In genomic region chr1:153617677-153618076, GRCh38 we compare ENCODE assay signal across 9 cellular contexts. TPM values are rescaled to one million over a fixed set of nuclear protein-coding genes. Genes with fewer than 3 reads are reported as not detected.
DNase-seq lines count a peak whose midpoint lies in the region; ATAC-seq, FAIRE-seq and TF ChIP-seq lines count a peak whose summit lies in the region.
"Had no signal": no experiment of that assay in that cellular context is flagged by ENCODE, and none has a peak within 500 bp of the region (broad histone marks: within the 10 kb centered on the region; RNA-seq: fewer than 3 reads in every experiment).

No MANE protein-coding gene starts in this region.

- H3K79me2 ChIP-seq in GM12878 (ENCODE audit: control insufficient read depth, insufficient read depth, low read length): no peaks in the 10 kb centered on the region

- no peaks in the 10 kb centered on the region for H4K20me1 ChIP-seq in GM12878 (ENCODE audit: control insufficient read depth, insufficient read depth)

- no peak overlapping the region for H3K9ac ChIP-seq in GM12878 (ENCODE audit: control insufficient read depth, insufficient read depth, low read length)

- POLR2A ChIA-PET in GM12878 (lab: Charles Lee): interaction anchor here (1.3 kb wide), 1 partner anchor 16 kb away, joined by 5 read pairs; the partner anchor contains the start of gene CHTOP

- H3K4me3 ChIP-seq in GM12878: no peak overlapping the region
- H3K4me3 ChIP-seq: cardiac muscle cell had no signal

- no peaks in the 10 kb centered on the region for H3K9me3 ChIP-seq in GM12878 (replicated peaks; ENCODE audit: control insufficient read depth, insufficient read depth, low read length)

- H3K4me1 Mint-ChIP-seq in memory B cell: no peaks in the 10 kb centered on the region

- TF ChIP-seq EP300 in GM12878 (IDR thresholded peaks at IDR 0.05; ENCODE audit: borderline replicate concordance in 1 of 2, control insufficient read depth in 1 of 2, low read depth in 2 of 2, low read length in 2 of 2): no peak

- no peaks in the 10 kb centered on the region for H3K27me3 Mint-ChIP-seq in memory B cell

- H3K4me2 ChIP-seq in GM12878 (ENCODE audit: control insufficient read depth, insufficient read depth): no peak overlapping the region

- H3K9me3 Mint-ChIP-seq in memory B cell: no peaks in the 10 kb centered on the region

- FAIRE-seq in GM12878 (lab: Jason Lieb, UNC): no peak

- H3K4me3 Mint-ChIP-seq in memory B cell: no peak overlapping the region

- SMC1A ChIA-PET in GM12878 (lab: Charles Lee; ENCODE audit: uncharacterized antibody, unreplicated experiment): interaction anchor here (0.8 to 5.0 kb wide), 9 partner anchors 11 to 107 kb away, joined by 4 to 36 read pairs (median 10); partner anchors contain the start of gene S100A1

- no peak for TF ChIP-seq POLR2A in GM12878 (IDR thresholded peaks at IDR 0.05; ENCODE audit: low read depth, low read length)
- no peak for TF ChIP-seq POLR2A in GM18505 (IDR thresholded peaks at IDR 0.05; ENCODE audit: borderline replicate concordance, extremely low read depth, insufficient read depth, insufficient read length)

- peak; percentile 36; the same call in 1 of the 2 replicates for TF ChIP-seq RAD21 in GM12878 (IDR thresholded peaks at IDR 0.05; ENCODE audit: insufficient read depth, low read depth, low read length)

- DNase-seq in activated gamma-delta T cell treated with Interleukin-2 at 50 U/mL for 16 hours (peak; percentile 77), activated gamma-delta T cell (lab: John Stamatoyannopoulos, UW) (no peak), RKO (ENCODE audit: low spot score) (peak; percentile 85), GM12878 (ENCODE audit: low read depth, low spot score) (no peak), memory B cell (ENCODE audit: low spot score in 2 of 2) (peak; percentile 58)

- TF ChIP-seq CTCF in GM12878 (IDR thresholded peaks at IDR 0.05 in 2 of 3, conservative IDR thresholded peaks at IDR 0.05 in 1 of 3; ENCODE audit: control insufficient read depth in 2 of 3, extremely low read depth in 1 of 3, insufficient read depth in 1 of 3, low read depth in 3 of 3, low read length in 3 of 3): peak; percentile 49 to 69 (median 57)

- H3K27me3 ChIP-seq in GM12878 (replicated peaks in 1 of 2; ENCODE audit: control insufficient read depth in 2 of 2, insufficient read depth in 2 of 2, low read length in 1 of 2): no peaks in the 10 kb centered on the region
- H3K27me3 ChIP-seq: cardiac muscle cell had no signal

- no peaks in the 10 kb centered on the region for H3K36me3 ChIP-seq in GM12878 (ENCODE audit: control insufficient read depth in 2 of 2, insufficient read depth in 2 of 2, low read length in 1 of 2)
- H3K36me3 ChIP-seq: cardiac muscle cell had no signal

- in situ Hi-C loops in GM12878 (cut with MboI): no loop called here

- peak overlapping the region; percentile 65; the same call in 1 of the 2 replicates for H2AFZ ChIP-seq in GM12878 (ENCODE audit: control insufficient read depth, low read depth, low read length)

- WGBS in GM12878 (ENCODE audit: insufficient coverage, insufficient replicate concordance, low lambda C conversion rate, missing lambda C conversion rate): 11% methylated on average over 6 of the region's 6 CpGs

- RAD21 ChIA-PET in GM12878 (lab: Charles Lee; ENCODE audit: unreplicated experiment): interaction anchor here (1.0 to 6.2 kb wide), 7 partner anchors 9 to 107 kb away, joined by 3 to 60 read pairs (median 4); partner anchors contain the start of genes CHTOP, S100A13 and S100A6

- no peak overlapping the region for H3K27ac Mint-ChIP-seq in memory B cell

- CTCF ChIA-PET in GM12878 (lab: Yijun Ruan, JAX): interaction anchor here (0.6 to 7.8 kb wide), 16 partner anchors 11 to 1212 kb away, joined by 3 to 106 read pairs (median 4); partner anchors contain the start of genes CHTOP, S100A1, S100A13 and S100A6

- H3K27ac ChIP-seq in GM12878 (ENCODE audit: control insufficient read depth, insufficient read depth): no peak overlapping the region
- H3K27ac ChIP-seq: cardiac muscle cell had no signal

- peaks cover 15% of the 10 kb centered on the region for H3K4me1 ChIP-seq in GM12878 (ENCODE audit: control insufficient read depth, insufficient read depth, low read length)

- intact Hi-C loops in GM12878 (cut with micrococcal nuclease; ENCODE audit: unreplicated experiment): loop anchor here (1.0 to 2.0 kb wide), 2 partner anchors 45 to 107 kb away; no protein-coding TSS in a partner anchor

- peak; percentile 61 for ATAC-seq in HG02610 (IDR thresholded peaks at IDR 0.05; ENCODE audit: unreplicated experiment)
- ATAC-seq in GM12878: peak; percentile 94
- peak; percentile 98 for ATAC-seq in memory B cell (ENCODE audit: low read depth)
- ATAC-seq in GM18505 (IDR thresholded peaks at IDR 0.05; ENCODE audit: unreplicated experiment): no peak
- no peak for ATAC-seq in GM21390 (IDR thresholded peaks at IDR 0.05; ENCODE audit: unreplicated experiment)

- no peaks in the 10 kb centered on the region for H3K36me3 Mint-ChIP-seq in memory B cell

- BruUV-seq in GM12878 (replicated peaks; lab: Mats Ljungman, UMichigan): no TSS peak

RNA-seq across cellular contexts. Expression of gene S100A14, which starts 1.6 kb away (rescaled TPM):
- not detected in 2 replicates for total RNA-seq in GM12878 (2013; cell fraction: nucleolus; rRNA removed)
- total RNA-seq in GM12878 (2014; rRNA removed) (0.28 and 0.33 TPM in 2 replicates), GM12878 (2014; rRNA removed; fragmentation: Illumina TruSeq; extraction: Trizol) (0.28 TPM in 1 of 2 replicates, not detected in the other), GM12878 (2021) (0.53 and 0.54 TPM in 2 replicates)
- not detected for polyA plus RNA-seq in GM12878 (2011; ENCODE audit: low read depth)
- polyA plus RNA-seq in GM12878 (2011; rRNA removed) (0.58 and 0.89 TPM in 2 replicates), GM12878 (2014; fragmentation: Illumina TruSeq; extraction: Trizol) (0.35 and 0.46 TPM in 2 replicates), GM12878 (2014; fragmentation: Nextera tagmentation; extraction: Ambion mirVana) (under 1 TPM in 1 of 2 experiments, not detected in 1; 0.20 TPM), GM12878 (2014; rRNA removed) (0.28 and 0.77 TPM in 2 replicates), GM12878 (2016; fragmentation: Nextera tagmentation; extraction: Ambion mirVana) (not detected)
- 0.48 and 0.69 TPM in 2 replicates for polyA plus RNA-seq in GM12878 (2011; cell fraction: cytosol; rRNA removed)
- polyA plus RNA-seq in GM12878 (2011; cell fraction: nucleus; rRNA removed): 0.15 and 0.29 TPM in 2 replicates
- 0.20 and 0.46 TPM in 2 replicates for polyA plus RNA-seq in GM12878 (2012)
- 0.52 TPM in 1 of 2 replicates, not detected in the other for polyA minus RNA-seq in GM12878 (2011; rRNA and poly(A)+ RNA removed)
- not detected in 2 replicates for polyA minus RNA-seq in GM12878 (2011; cell fraction: cytosol; rRNA and poly(A)+ RNA removed)
- not detected in 2 replicates for polyA minus RNA-seq in GM12878 (2011; cell fraction: nucleus; rRNA and poly(A)+ RNA removed)

RNA-seq across cellular contexts. Expression of gene S100A16, which starts 4.7 kb away (rescaled TPM):
- 0.56 TPM in 1 of 2 replicates, not detected in the other for total RNA-seq in GM12878 (2013; cell fraction: nucleolus; rRNA removed)
- not detected in 2 replicates for total RNA-seq in GM12878 (2014; rRNA removed)
- total RNA-seq in GM12878 (2014; rRNA removed; fragmentation: Illumina TruSeq; extraction: Trizol): not detected in 2 replicates
- total RNA-seq in GM12878 (2021): 0.51 TPM in 1 of 2 replicates, not detected in the other
- not detected for polyA plus RNA-seq in GM12878 (2011; ENCODE audit: low read depth)
- 0.12 and 0.15 TPM in 2 replicates for polyA plus RNA-seq in GM12878 (2011; rRNA removed)
- 0.10 TPM in 2 replicates for polyA plus RNA-seq in GM12878 (2011; cell fraction: cytosol; rRNA removed)
- polyA plus RNA-seq in GM12878 (2011; cell fraction: nucleus; rRNA removed): not detected in 2 replicates
- not detected in 2 replicates for polyA plus RNA-seq in GM12878 (2012)
- not detected in 2 replicates for polyA plus RNA-seq in GM12878 (2014; fragmentation: Illumina TruSeq; extraction: Trizol)
- not detected for polyA plus RNA-seq in GM12878 (2014; fragmentation: Nextera tagmentation; extraction: Ambion mirVana)
- polyA plus RNA-seq in GM12878 (2014; rRNA removed): not detected in 2 replicates
- under 1 TPM; 0.14 to 0.35 TPM for polyA plus RNA-seq in GM12878 (2016; fragmentation: Nextera tagmentation; extraction: Ambion mirVana)
- not detected in 2 replicates for polyA minus RNA-seq in GM12878 (2011; rRNA and poly(A)+ RNA removed)
- polyA minus RNA-seq in GM12878 (2011; cell fraction: cytosol; rRNA and poly(A)+ RNA removed): 6.9 and 7.0 TPM in 2 replicates
- 0.36 and 0.38 TPM in 2 replicates for polyA minus RNA-seq in GM12878 (2011; cell fraction: nucleus; rRNA and poly(A)+ RNA removed)

RNA-seq across cellular contexts. Expression of gene S100A13, which starts 9.6 kb away (rescaled TPM):
- 3.0 and 3.1 TPM in 2 replicates for total RNA-seq in GM12878 (2013; cell fraction: nucleolus; rRNA removed)
- 6.2 and 8.1 TPM in 2 replicates for total RNA-seq in GM12878 (2014; rRNA removed)
- total RNA-seq in GM12878 (2014; rRNA removed; fragmentation: Illumina TruSeq; extraction: Trizol): 7.9 and 9.1 TPM in 2 replicates
- total RNA-seq in GM12878 (2021): 10.3 and 12.8 TPM in 2 replicates
- 12.9 TPM for polyA plus RNA-seq in GM12878 (2011; ENCODE audit: low read depth)
- polyA plus RNA-seq in GM12878 (2011; rRNA removed): 5.6 and 6.6 TPM in 2 replicates
- polyA plus RNA-seq in GM12878 (2011; cell fraction: cytosol; rRNA removed): 4.7 and 5.4 TPM in 2 replicates
- 43.4 and 53.0 TPM in 2 replicates for polyA plus RNA-seq in GM12878 (2011; cell fraction: nucleus; rRNA removed)
- 10.9 and 13.5 TPM in 2 replicates for polyA plus RNA-seq in GM12878 (2012)
- polyA plus RNA-seq in GM12878 (2014; fragmentation: Illumina TruSeq; extraction: Trizol): 10.1 and 10.3 TPM in 2 replicates
- polyA plus RNA-seq in GM12878 (2014; fragmentation: Nextera tagmentation; extraction: Ambion mirVana): 10 to 100 TPM; 29.7 to 30.9 TPM
- 13.0 and 17.1 TPM in 2 replicates for polyA plus RNA-seq in GM12878 (2014; rRNA removed)
- 1 to 10 TPM; 5.7 to 7.3 TPM for polyA plus RNA-seq in GM12878 (2016; fragmentation: Nextera tagmentation; extraction: Ambion mirVana)
- polyA minus RNA-seq in GM12878 (2011; rRNA and poly(A)+ RNA removed): 1.8 and 3.1 TPM in 2 replicates
- polyA minus RNA-seq in GM12878 (2011; cell fraction: cytosol; rRNA and poly(A)+ RNA removed): 5.1 and 8.9 TPM in 2 replicates
- 1.8 and 4.0 TPM in 2 replicates for polyA minus RNA-seq in GM12878 (2011; cell fraction: nucleus; rRNA and poly(A)+ RNA removed)

RNA-seq across cellular contexts. Expression of gene S100A1, which starts 10.6 kb away (rescaled TPM):
- not detected in 2 replicates for total RNA-seq in GM12878 (2013; cell fraction: nucleolus; rRNA removed)
- not detected in 2 replicates for total RNA-seq in GM12878 (2014; rRNA removed)
- not detected in 2 replicates for total RNA-seq in GM12878 (2014; rRNA removed; fragmentation: Illumina TruSeq; extraction: Trizol)
- not detected in 2 replicates for total RNA-seq in GM12878 (2021)
- 0.24 TPM for polyA plus RNA-seq in GM12878 (2011; ENCODE audit: low read depth)
- not detected in 2 replicates for polyA plus RNA-seq in GM12878 (2011; rRNA removed)
- polyA plus RNA-seq in GM12878 (2011; cell fraction: cytosol; rRNA removed): 0.27 TPM in 1 of 2 replicates, not detected in the other
- polyA plus RNA-seq in GM12878 (2011; cell fraction: nucleus; rRNA removed): not detected in 2 replicates
- 0.49 and 0.60 TPM in 2 replicates for polyA plus RNA-seq in GM12878 (2012)
- not detected in 2 replicates for polyA plus RNA-seq in GM12878 (2014; fragmentation: Illumina TruSeq; extraction: Trizol)
- under 1 TPM in 1 of 2 experiments, not detected in 1; 0.13 TPM for polyA plus RNA-seq in GM12878 (2014; fragmentation: Nextera tagmentation; extraction: Ambion mirVana)
- polyA plus RNA-seq in GM12878 (2014; rRNA removed): 0.03 TPM in 1 of 2 replicates, not detected in the other
- polyA plus RNA-seq in GM12878 (2016; fragmentation: Nextera tagmentation; extraction: Ambion mirVana): under 1 TPM in 1 of 2 experiments, not detected in 1; 0.29 TPM
- polyA minus RNA-seq in GM12878 (2011; rRNA and poly(A)+ RNA removed): not detected in 2 replicates
- polyA minus RNA-seq in GM12878 (2011; cell fraction: cytosol; rRNA and poly(A)+ RNA removed): not detected in 2 replicates
- not detected in 2 replicates for polyA minus RNA-seq in GM12878 (2011; cell fraction: nucleus; rRNA and poly(A)+ RNA removed)
- polyA plus RNA-seq: cardiac muscle cell had no signal

RNA-seq across cellular contexts. Expression of gene CHTOP, which starts 16.2 kb away (rescaled TPM):
- 176 and 179 TPM in 2 replicates for total RNA-seq in GM12878 (2013; cell fraction: nucleolus; rRNA removed)
- total RNA-seq in GM12878 (2014; rRNA removed) (48.0 and 48.5 TPM in 2 replicates), GM12878 (2014; rRNA removed; fragmentation: Illumina TruSeq; extraction: Trizol) (46.5 and 48.7 TPM in 2 replicates), GM12878 (2021) (60.1 and 61.5 TPM in 2 replicates)
- polyA plus RNA-seq in GM12878 (2011; ENCODE audit: low read depth): 31.8 TPM
- polyA plus RNA-seq in GM12878 (2011; rRNA removed) (93.8 and 98.9 TPM in 2 replicates), GM12878 (2014; fragmentation: Illumina TruSeq; extraction: Trizol) (47.4 and 51.5 TPM in 2 replicates), GM12878 (2014; fragmentation: Nextera tagmentation; extraction: Ambion mirVana) (10 to 100 TPM in 1 of 2 experiments, 1 to 10 TPM in 1; 8.4 to 15.9 TPM), GM12878 (2014; rRNA removed) (64.5 and 65.4 TPM in 2 replicates), GM12878 (2016; fragmentation: Nextera tagmentation; extraction: Ambion mirVana) (10 to 100 TPM; 53.1 to 56.2 TPM)
- polyA plus RNA-seq in GM12878 (2011; cell fraction: cytosol; rRNA removed): 60.6 and 64.7 TPM in 2 replicates
- 80.2 and 113 TPM in 2 replicates for polyA plus RNA-seq in GM12878 (2011; cell fraction: nucleus; rRNA removed)
- polyA plus RNA-seq in GM12878 (2012): 42.4 and 48.9 TPM in 2 replicates
- 58.2 and 59.6 TPM in 2 replicates for polyA minus RNA-seq in GM12878 (2011; rRNA and poly(A)+ RNA removed)
- polyA minus RNA-seq in GM12878 (2011; cell fraction: cytosol; rRNA and poly(A)+ RNA removed): 22.5 and 25.8 TPM in 2 replicates
- polyA minus RNA-seq in GM12878 (2011; cell fraction: nucleus; rRNA and poly(A)+ RNA removed): 50.2 and 93.3 TPM in 2 replicates

Comparison
In these comparisons a context has a peak if more than half of its experiments do, and no peak if none do; other contexts are left out.
1. DNase-seq: peak in activated gamma-delta T cell treated with Interleukin-2 at 50 U/mL for 16 hours (single experiment), RKO (single experiment) and memory B cell (2 of 2); none in activated gamma-delta T cell (single experiment) and GM12878 (single experiment).
2. ATAC-seq: peak in HG02610 (single experiment), GM12878 (single experiment) and memory B cell (single experiment); none in GM18505 (single experiment) and GM21390 (single experiment).